Comparison of ENCODE assay signal across 8 cellular contexts in the genomic region with DNA sequence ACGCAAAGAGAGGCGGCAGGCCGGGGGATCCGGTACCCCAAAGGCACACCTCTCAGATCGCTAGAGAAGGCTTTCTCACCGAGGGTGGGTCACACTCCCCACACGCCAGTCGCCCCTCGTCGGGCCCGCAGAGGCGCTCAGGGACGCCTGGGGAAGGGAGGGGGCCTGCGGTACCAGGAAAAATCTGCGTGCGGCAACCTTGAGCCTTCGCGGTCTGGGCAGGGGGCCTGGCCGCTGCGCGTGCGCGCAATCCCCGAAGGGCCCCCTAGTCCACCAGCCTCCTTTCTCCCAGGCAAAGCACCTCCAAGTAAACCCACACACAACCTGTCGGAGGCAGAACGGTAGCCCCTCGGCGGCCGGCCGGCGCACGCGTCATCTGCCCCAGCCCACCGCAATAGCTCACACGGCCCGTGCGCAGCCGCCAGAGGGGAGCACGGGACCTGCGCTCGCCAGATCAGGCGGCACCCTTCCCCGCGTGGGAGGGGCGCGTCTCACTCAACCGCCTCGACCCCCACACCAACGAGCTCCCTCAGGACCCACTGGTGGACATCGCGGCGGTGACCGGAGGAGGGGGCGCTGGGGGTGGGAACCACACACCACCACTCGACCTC.
A peak's percentile ranks its signal among the peaks of the same experiment; 100 is the strongest.
DNase-seq lines count a peak whose midpoint lies in the region; ATAC-seq and TF ChIP-seq lines count a peak whose summit lies in the region.
"Not testable (repeated sequence)": the region's sequence is repeated elsewhere in the genome, so short reads cannot be mapped to it uniquely, and the experiment has no call there.

No MANE protein-coding gene starts in this region.

- H3K79me1 ChIP-seq in mesenchymal stem cell (replicated peaks; ENCODE audit: low read length, poor library complexity, severe bottlenecking): not testable (repeated sequence)

- H3K27ac ChIP-seq in HUES48 (ENCODE audit: low read depth, low read length); ectodermal cell (ENCODE audit: insufficient read depth, low read depth, low read length, poor library complexity, severe bottlenecking); heart right ventricle; mesenchymal stem cell (ENCODE audit: low read length, poor library complexity, severe bottlenecking); rectal smooth muscle tissue (ENCODE audit: low read depth, low read length); thoracic aorta: not testable (repeated sequence)

- H3K18ac ChIP-seq in mesenchymal stem cell (ENCODE audit: low read depth in 1 of 2, low read length in 2 of 2): not testable (repeated sequence)

- peak; percentile 15 for DNase-seq in D341Med (ENCODE audit: low spot score)
- DNase-seq in astrocyte of the cerebellum (ENCODE audit: low read depth); heart right ventricle; mesenchymal stem cell; thoracic aorta (ENCODE audit: low spot score): not testable (repeated sequence)

- H4K8ac ChIP-seq in mesenchymal stem cell (ENCODE audit: low read length): not testable (repeated sequence)

- in situ Hi-C loops in astrocyte of the cerebellum (cut with HindIII; ENCODE audit: low sequenced_read_pairs): not testable (repeated sequence)

- H3K27me3 ChIP-seq in HUES48 (ENCODE audit: control insufficient read depth, insufficient read depth, low read length); ectodermal cell (ENCODE audit: control insufficient read depth, insufficient read depth, low read length, poor library complexity, severe bottlenecking); rectal smooth muscle tissue (ENCODE audit: control insufficient read depth, insufficient read depth, low read length); thoracic aorta (replicated peaks; ENCODE audit: insufficient read depth): not testable (repeated sequence)
- peaks cover 0 to 46% (median 40%) of the 10 kb centered on the region in 7 donors for H3K27me3 ChIP-seq in heart right ventricle
- peaks cover 0 to 12% of the 10 kb centered on the region in 2 experiments for H3K27me3 ChIP-seq in mesenchymal stem cell (ENCODE audit: control insufficient read depth in 1 of 2, insufficient read depth in 1 of 2, low read length in 2 of 2)

- H3K9me3 ChIP-seq in HUES48 (ENCODE audit: control insufficient read depth, insufficient read depth, low read length); ectodermal cell (ENCODE audit: control insufficient read depth, low read length); heart right ventricle; mesenchymal stem cell (ENCODE audit: control insufficient read depth, low read length); thoracic aorta: not testable (repeated sequence)

- not testable (repeated sequence) for TF ChIP-seq CTCF in astrocyte of the cerebellum (IDR thresholded peaks at IDR 0.05; ENCODE audit: low read depth, low read length, missing control alignments); heart right ventricle (IDR thresholded peaks at IDR 0.05); thoracic aorta (IDR thresholded peaks at IDR 0.05)

- 51 to 52% methylated on average over 55 of the region's 55 CpGs for WGBS in ectodermal cell, 2 experiments
- 6 to 9% methylated on average over 54 to 55 of the region's 55 CpGs for WGBS in heart right ventricle, 2 donors
- 95% methylated on average over 54 of the region's 55 CpGs for WGBS in mesenchymal stem cell

- H2BK15ac ChIP-seq in mesenchymal stem cell (ENCODE audit: low read depth, poor library complexity, severe bottlenecking): not testable (repeated sequence)

- intact Hi-C loops in heart right ventricle (cut with DNase I): not testable (repeated sequence)

- not testable (repeated sequence) for H3K14ac ChIP-seq in mesenchymal stem cell (ENCODE audit: low read length in 2 of 2)

- H3K4me1 ChIP-seq in HUES48 (ENCODE audit: control insufficient read depth, insufficient read depth, low read length); ectodermal cell (ENCODE audit: control insufficient read depth, insufficient read depth, low read length); heart right ventricle; mesenchymal stem cell (ENCODE audit: control insufficient read depth, insufficient read depth, low read depth, low read length); rectal smooth muscle tissue (ENCODE audit: control insufficient read depth, insufficient read depth, low read length); thoracic aorta (ENCODE audit: control insufficient read depth in 1 of 2, low read depth in 2 of 2): not testable (repeated sequence)

- not testable (repeated sequence) for H3K4me2 ChIP-seq in mesenchymal stem cell (ENCODE audit: low read length, poor library complexity, severe bottlenecking)

- not testable (repeated sequence) for H2BK5ac ChIP-seq in mesenchymal stem cell (ENCODE audit: low read depth, low read length, poor library complexity, severe bottlenecking)

- ATAC-seq in heart right ventricle; thoracic aorta (ENCODE audit: insufficient number of reproducible peaks, low FRiP score, low read depth): not testable (repeated sequence)

- not testable (repeated sequence) for H2BK120ac ChIP-seq in mesenchymal stem cell (ENCODE audit: low read depth, low read length)

- not testable (repeated sequence) for H3K36me3 ChIP-seq in HUES48 (ENCODE audit: control insufficient read depth, insufficient read depth, low read length); ectodermal cell (ENCODE audit: control insufficient read depth, insufficient read depth, low read length); heart right ventricle; mesenchymal stem cell (ENCODE audit: control insufficient read depth in 1 of 2, insufficient read depth in 2 of 2, low read depth in 1 of 2, low read length in 2 of 2); rectal smooth muscle tissue (ENCODE audit: control insufficient read depth, insufficient read depth, low read length); thoracic aorta

- not testable (repeated sequence) for H2BK12ac ChIP-seq in mesenchymal stem cell (ENCODE audit: low read length in 2 of 2)

- H3K4me3 ChIP-seq in HUES48 (ENCODE audit: low read depth, low read length) (peak overlapping the region; percentile 51), astrocyte of the cerebellum (ENCODE audit: low read depth, low read length) (peak overlapping the region; percentile 45), ectodermal cell (ENCODE audit: insufficient read depth, low read depth, low read length) (peak overlapping the region; percentile 26), heart right ventricle (peak overlapping the region in 8 of 10 donors; percentile 7 to 31 (median 22)), rectal smooth muscle tissue (ENCODE audit: low read length) (peak overlapping the region; percentile 4), thoracic aorta (peak overlapping the region; percentile 35)
- H3K4me3 ChIP-seq in mesenchymal stem cell (ENCODE audit: insufficient read depth in 1 of 2, low read depth in 1 of 2, low read length in 2 of 2): not testable (repeated sequence)

- H2AK5ac ChIP-seq in mesenchymal stem cell (ENCODE audit: low read length, severe bottlenecking): not testable (repeated sequence)

- not testable (repeated sequence) for H3K4ac ChIP-seq in mesenchymal stem cell (ENCODE audit: low read depth in 1 of 2, low read length in 2 of 2)

- not testable (repeated sequence) for H3K9ac ChIP-seq in HUES48 (ENCODE audit: low read depth, low read length); rectal smooth muscle tissue (ENCODE audit: low read length)
- H3K9ac ChIP-seq in mesenchymal stem cell (ENCODE audit: low read length): peak overlapping the region; percentile 32

- not testable (repeated sequence) for H3K23ac ChIP-seq in mesenchymal stem cell (ENCODE audit: low read length in 2 of 2)

- H4K91ac ChIP-seq in mesenchymal stem cell (ENCODE audit: low read length): not testable (repeated sequence)

- not testable (repeated sequence) for H2AFZ ChIP-seq in mesenchymal stem cell (ENCODE audit: low read depth, low read length)
